ENCODE assay signal across 7 cellular contexts in the genomic region with DNA sequence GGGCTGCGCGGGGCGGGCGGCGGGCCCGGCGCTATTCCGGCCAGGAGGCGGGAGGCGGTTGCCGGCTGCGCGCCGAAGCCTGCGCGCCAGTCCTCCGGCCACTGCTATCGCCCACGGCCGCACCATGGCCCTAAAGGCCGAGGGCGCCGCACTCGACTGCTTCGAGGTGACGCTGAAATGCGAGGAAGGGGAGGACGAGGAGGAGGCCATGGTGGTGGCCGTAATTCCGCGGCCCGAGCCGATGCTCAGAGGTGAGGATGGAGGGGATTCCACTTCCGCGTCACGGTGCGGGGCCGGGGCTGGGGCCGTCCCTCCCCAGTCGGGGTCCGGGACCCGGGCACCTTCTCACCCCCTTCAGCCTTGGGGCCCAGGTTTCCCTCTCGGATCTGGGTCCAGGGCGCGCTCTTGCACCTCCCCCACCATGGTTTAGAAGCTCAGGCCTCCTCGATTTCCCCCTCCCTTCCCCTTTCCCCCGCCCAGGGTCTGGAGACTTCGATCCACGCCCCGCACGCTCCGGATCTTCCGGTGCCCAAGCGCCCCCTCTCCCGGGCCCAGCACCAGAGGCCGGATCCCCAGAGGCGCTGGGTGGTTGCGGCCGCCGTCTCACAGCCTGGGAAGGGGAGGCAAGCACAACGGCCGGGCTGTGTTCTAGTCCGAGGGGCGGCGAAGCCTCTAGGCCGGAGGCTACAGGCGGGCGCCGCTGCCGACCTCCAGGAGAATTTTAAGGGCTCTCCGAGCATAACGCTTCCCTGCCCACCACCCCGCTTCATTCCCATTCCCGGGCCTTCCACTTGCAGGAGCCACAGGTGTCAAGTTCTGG. TPM values are rescaled to one million over a fixed set of nuclear protein-coding genes. Genes with fewer than 3 reads are reported as not detected.
DNase-seq lines count a peak whose midpoint lies in the region; ATAC-seq and TF ChIP-seq lines count a peak whose summit lies in the region.

No MANE protein-coding gene starts in this region.

- H3K27ac ChIP-seq in KOPT-K1 (ENCODE audit: low read depth, low read length, poor library complexity, severe bottlenecking) (peak overlapping the region; percentile 78), WERI-Rb-1 (peak overlapping the region; percentile 95)

- H3K4me3 Mint-ChIP-seq in dendritic cell treated with granulocyte-macrophage colony-stimulating factor and Interleukin-4, amounts not matched to agents 40 ng/mL and 50 ng/mL, for 4 days, result peak overlapping the region; percentile 83

- H3K4me3 ChIP-seq in GM08714 (ENCODE audit: low read length), result peak overlapping the region; percentile 98
- peak overlapping the region; percentile 97 for H3K4me3 ChIP-seq in WERI-Rb-1 (ENCODE audit: low read depth, low read length)

- no peaks in the 10 kb centered on the region for H3K9me3 Mint-ChIP-seq in dendritic cell treated with granulocyte-macrophage colony-stimulating factor and Interleukin-4, amounts not matched to agents 40 ng/mL and 50 ng/mL, for 4 days

- intact Hi-C loops in dendritic cell treated with granulocyte-macrophage colony-stimulating factor and Interleukin-4, amounts not matched to agents 40 ng/mL and 50 ng/mL, for 4 days (cut with micrococcal nuclease), result no loop called here

- no peaks in the 10 kb centered on the region for H3K27me3 ChIP-seq in WERI-Rb-1 (ENCODE audit: insufficient read depth, low read depth, severe bottlenecking)

- peaks cover 34% of the 10 kb centered on the region for H3K4me1 Mint-ChIP-seq in dendritic cell treated with granulocyte-macrophage colony-stimulating factor and Interleukin-4, amounts not matched to agents 40 ng/mL and 50 ng/mL, for 4 days (ENCODE audit: low read depth)

- H3K9me3 ChIP-seq in KOPT-K1 (ENCODE audit: insufficient read depth, low read length, poor library complexity, severe bottlenecking), result no peaks in the 10 kb centered on the region
- no peaks in the 10 kb centered on the region for H3K9me3 ChIP-seq in WERI-Rb-1 (ENCODE audit: severe bottlenecking)

- H3K36me3 ChIP-seq in KOPT-K1 (ENCODE audit: insufficient read depth, low read length) (peaks cover 39% of the 10 kb centered on the region), WERI-Rb-1 (peaks cover 40% of the 10 kb centered on the region)

- peak; percentile 75 for DNase-seq in WERI-Rb-1
- DNase-seq in left lobe of liver (ENCODE audit: low spot score), result peak; percentile 50
- peak; percentile 25 to 41 for DNase-seq in stimulated activated CD4-positive, alpha-beta T cell treated with anti-CD3 and anti-CD28 coated beads, Interleukin-4, amount 100 ng/mL, for 48 hours (ENCODE audit: low read depth in 2 of 2)

- H3K27me3 Mint-ChIP-seq in dendritic cell treated with granulocyte-macrophage colony-stimulating factor and Interleukin-4, amounts not matched to agents 40 ng/mL and 50 ng/mL, for 4 days, result peaks cover 20% of the 10 kb centered on the region

- H3K27ac Mint-ChIP-seq in dendritic cell treated with granulocyte-macrophage colony-stimulating factor and Interleukin-4, amounts not matched to agents 40 ng/mL and 50 ng/mL, for 4 days, result peak overlapping the region; percentile 66

- ATAC-seq in GM21825 (IDR thresholded peaks at IDR 0.05; ENCODE audit: unreplicated experiment), result peak; percentile 37
- ATAC-seq in left lobe of liver, result peak; percentile 20

- H3K36me3 Mint-ChIP-seq in dendritic cell treated with granulocyte-macrophage colony-stimulating factor and Interleukin-4, amounts not matched to agents 40 ng/mL and 50 ng/mL, for 4 days (ENCODE audit: low read depth), result peaks cover 35% of the 10 kb centered on the region

- TF ChIP-seq CTCF in WERI-Rb-1 (IDR thresholded peaks at IDR 0.05; ENCODE audit: low read depth, low read length), result no peak

RNA-seq across cellular contexts. Expression of a gene that starts 0.5 kb away (rescaled TPM):
- total RNA-seq in left lobe of liver, result 3.4 TPM

RNA-seq across cellular contexts. Expression of a gene that starts 25.1 kb away (rescaled TPM):
- total RNA-seq in left lobe of liver, result 13.0 TPM

RNA-seq across cellular contexts. Expression of a gene that starts 45.2 kb away (rescaled TPM):
- 14.8 TPM for total RNA-seq in left lobe of liver

Comparison
In these comparisons a context has a peak if more than half of its experiments do, and no peak if none do; other contexts are left out.
1. Peak in every context shown above with its lines: DNase-seq, ATAC-seq, H3K4me3 ChIP-seq and H3K27ac ChIP-seq.